ENCODE assay signal across 8 cellular contexts in genomic region chr14:39114073-39114838, GRCh38. TPM values are rescaled to one million over a fixed set of nuclear protein-coding genes. Genes with fewer than 3 reads are reported as not detected.
DNase-seq lines count a peak whose midpoint lies in the region; ATAC-seq, FAIRE-seq and TF ChIP-seq lines count a peak whose summit lies in the region.

GEMIN2 (plus strand) TSS chr14:39114323; CDS start chr14:39114339, 16 bp downstream.

- peaks cover 16% of the 10 kb centered on the region for H3K4me1 Mint-ChIP-seq in chondrocyte (ENCODE audit: low read depth)

- H3K36me3 ChIP-seq in kidney (ENCODE audit: control insufficient read depth in 1 of 2, insufficient read depth in 2 of 2, low read length in 2 of 2) = peaks cover 0 to 11% of the 10 kb centered on the region in 2 donors

- TF ChIP-seq POLR2A in GM19099 (IDR thresholded peaks at IDR 0.05; ENCODE audit: extremely low read depth, insufficient read length, low read depth) = peak; percentile 91

- no peaks in the 10 kb centered on the region for H3K4me1 ChIP-seq in kidney (ENCODE audit: control insufficient read depth in 1 of 2, insufficient read depth in 1 of 2, low read depth in 1 of 2, low read length in 2 of 2)

- peak within 1 kb of the TSS; percentile 68 to 95 for H3K9ac ChIP-seq in kidney (ENCODE audit: low read length in 2 of 2)

- peak within 1 kb of the TSS; percentile 91 for H3K4me3 Mint-ChIP-seq in chondrocyte (ENCODE audit: unreplicated experiment)

- H3K27ac ChIP-seq in kidney (ENCODE audit: low read depth in 2 of 2, low read length in 2 of 2) = peak within 1 kb of the TSS; percentile 20 to 63

- intact Hi-C loops in kidney (cut with DNase I) = no loop called here

- peak; percentile 87 for ATAC-seq in HG03432 (IDR thresholded peaks at IDR 0.05; ENCODE audit: unreplicated experiment)

- H3K9me3 ChIP-seq in kidney (ENCODE audit: control insufficient read depth in 1 of 2, low read length in 2 of 2) = no peaks in the 10 kb centered on the region

- peak within 1 kb of the TSS; percentile 88 for H3K27ac Mint-ChIP-seq in chondrocyte (ENCODE audit: unreplicated experiment)

- peak; percentile 98 for DNase-seq in AG20443 (ENCODE audit: low spot score)
- peak; percentile 80 for DNase-seq in NCI-H510A (lab: John Stamatoyannopoulos, UW)
- DNase-seq in activated CD4-positive, alpha-beta T cell treated with anti-CD3 and anti-CD28 coated beads for 1 hour = peak; percentile 90
- DNase-seq in chondrocyte (ENCODE audit: low spot score) = peak; percentile 97
- peak; percentile 96 for DNase-seq in kidney
- DNase-seq in stimulated activated CD4-positive, alpha-beta T cell treated with anti-CD3 and anti-CD28 coated beads, Interleukin-15, amount 100 ng/mL, for 24 hours = peak; percentile 95

- peaks cover 1% of the 10 kb centered on the region for H3K36me3 Mint-ChIP-seq in chondrocyte (ENCODE audit: low read depth)

- peak; percentile 74 for FAIRE-seq in kidney (lab: Jason Lieb, UNC)

- TF ChIP-seq CTCF in chondrocyte (IDR thresholded peaks at IDR 0.05) = no peak
- no peak for TF ChIP-seq CTCF in kidney (IDR thresholded peaks at IDR 0.05; ENCODE audit: borderline replicate concordance, extremely low read depth, insufficient read depth)

- H3K27me3 Mint-ChIP-seq in chondrocyte (ENCODE audit: low read depth) = no peaks in the 10 kb centered on the region

- peak within 1 kb of the TSS; percentile 87 to 98 for H3K4me3 ChIP-seq in kidney (ENCODE audit: low read length in 2 of 2)

- H3K9me3 Mint-ChIP-seq in chondrocyte (ENCODE audit: low read depth) = no peaks in the 10 kb centered on the region

RNA-seq across cellular contexts. Expression of gene GEMIN2, which starts in this region (rescaled TPM):
- 12.4 to 17.7 TPM (median 14.0 TPM) in 3 replicates for total RNA-seq in chondrocyte
- 13.8 TPM for total RNA-seq in kidney
- polyA plus RNA-seq in kidney (ENCODE audit: insufficient read depth, low read depth, low replicate concordance) = 17.2 TPM

Comparison
In these comparisons a context has a peak if more than half of its experiments do, and no peak if none do; other contexts are left out.
1. Peak in every context shown above with its lines: DNase-seq, ATAC-seq, H3K4me3 ChIP-seq and H3K27ac ChIP-seq.